Comparison of ENCODE assay signal across 1 cellular context in the genomic region with DNA sequence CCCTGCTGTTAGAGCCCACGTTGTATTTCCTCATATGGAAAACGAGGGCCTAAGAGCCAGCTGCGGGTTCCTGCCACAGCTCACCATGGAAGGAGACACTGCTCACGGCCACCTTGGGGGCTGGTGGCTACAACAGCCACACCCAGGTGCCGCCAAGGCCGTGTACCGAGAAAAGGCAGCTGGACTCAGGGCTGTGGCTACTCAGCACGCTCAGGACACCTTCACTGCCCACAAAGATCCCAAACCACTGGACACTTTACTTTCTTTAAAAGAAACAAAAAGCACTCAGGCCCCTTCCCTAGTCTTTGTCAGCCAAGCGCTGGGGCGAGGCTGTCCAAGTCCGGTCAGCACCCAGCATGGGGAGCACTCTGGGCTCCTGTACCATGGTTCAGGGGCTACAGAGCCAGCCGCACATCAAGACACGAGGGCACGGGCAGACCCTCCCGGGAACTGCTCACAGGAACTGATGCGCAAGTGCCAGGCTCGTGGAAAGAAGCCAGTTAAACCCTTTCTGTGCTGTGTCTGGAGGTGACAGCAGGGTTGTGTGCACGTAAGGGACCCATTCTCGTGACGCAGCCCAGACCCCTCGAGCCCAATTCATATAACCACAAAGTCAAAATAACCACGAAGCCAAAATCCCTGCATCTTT.
TF ChIP-seq lines count a peak whose summit lies in the region.

No MANE protein-coding gene starts in this region.

TF ChIP-seq in K562, 482 proteins besides CTCF, POLR2A, EP300 and RAD21:
- TF ChIP-seq POLR2G (IDR thresholded peaks at IDR 0.05; ENCODE audit: low read depth, low read length) (peak; percentile 32; the same call in 1 of the 2 replicates), E2F3 (CRISPR knock-in tag; IDR thresholded peaks at IDR 0.05) (no peak)
